In genomic region chr17:2841606-2842005, GRCh38 we compare ENCODE assay signal across 28 cellular contexts. TPM values are rescaled to one million over a fixed set of nuclear protein-coding genes. Genes with fewer than 3 reads are reported as not detected.
DNase-seq lines count a peak whose midpoint lies in the region; ATAC-seq, FAIRE-seq and TF ChIP-seq lines count a peak whose summit lies in the region.
"Had no signal": no experiment of that assay in that cellular context is flagged by ENCODE, and none has a peak within 500 bp of the region (broad histone marks: within the 10 kb centered on the region; RNA-seq: fewer than 3 reads in every experiment).

No MANE protein-coding gene starts in this region.

- no peaks in the 10 kb centered on the region for H3K9me1 ChIP-seq in keratinocyte (ENCODE audit: control insufficient read depth, extremely low read depth, insufficient read depth, low read length)

- H3K27ac Mint-ChIP-seq in CD8-positive, alpha-beta memory T cell, result peak overlapping the region in 1 of 8 donors; percentile 38
- H3K27ac Mint-ChIP-seq: activated CD8-positive, alpha-beta T cell treated with anti-CD3 and anti-CD28 coated beads for 36 hours; activated naive CD8-positive, alpha-beta T cell treated with anti-CD3 and anti-CD28 coated beads for 36 hours; CD4-positive, alpha-beta T cell; nephron progenitor cell had no signal

- H3K4me1 Mint-ChIP-seq in CD8-positive, alpha-beta memory T cell, result peaks cover 7 to 12% (median 8%) of the 10 kb centered on the region in 3 donors

- H3K4me1 ChIP-seq in keratinocyte (ENCODE audit: control insufficient read depth, extremely low read depth, insufficient read depth, low read length), result no peaks in the 10 kb centered on the region
- no peaks in the 10 kb centered on the region for H3K4me1 ChIP-seq in CD8-positive, alpha-beta memory T cell (ENCODE audit: insufficient read depth, low read length)
- H3K4me1 ChIP-seq: ascending aorta, testis had no signal

- H3K4me2 ChIP-seq in keratinocyte (ENCODE audit: control insufficient read depth, extremely low read depth, insufficient read depth, low read depth, low read length), result no peak overlapping the region

- no peaks in the 10 kb centered on the region for H3K9me3 Mint-ChIP-seq in CD8-positive, alpha-beta memory T cell
- H3K9me3 Mint-ChIP-seq: activated CD8-positive, alpha-beta T cell treated with anti-CD3 and anti-CD28 coated beads for 36 hours; activated naive CD8-positive, alpha-beta T cell treated with anti-CD3 and anti-CD28 coated beads for 36 hours; CD4-positive, alpha-beta T cell; nephron progenitor cell had no signal

- POLR2A ChIA-PET in CD8-positive, alpha-beta memory T cell (lab: Charles Lee), result no interaction called here

- no peaks in the 10 kb centered on the region for H4K20me1 ChIP-seq in keratinocyte (ENCODE audit: control insufficient read depth, extremely low read depth, insufficient read depth, low read length)

- H3K27ac ChIP-seq in brain microvascular endothelial cell (no peak overlapping the region), keratinocyte (ENCODE audit: control insufficient read depth, insufficient read depth, low read length) (no peak overlapping the region)
- no peak overlapping the region for H3K27ac ChIP-seq in CD8-positive, alpha-beta memory T cell (ENCODE audit: low read depth, low read length)
- H3K27ac ChIP-seq: ascending aorta, epithelial cell of prostate, foreskin keratinocyte, testis had no signal

- peak overlapping the region; percentile 1 for H2AFZ ChIP-seq in keratinocyte (ENCODE audit: control insufficient read depth, low read length)

- H3K27me3 ChIP-seq in H7 (ENCODE audit: control insufficient read depth, insufficient read depth, low read length), result no peaks in the 10 kb centered on the region
- no peaks in the 10 kb centered on the region for H3K27me3 ChIP-seq in brain microvascular endothelial cell (replicated peaks)
- H3K27me3 ChIP-seq in keratinocyte (ENCODE audit: control insufficient read depth, extremely low read depth, insufficient read depth, low read length), result no peaks in the 10 kb centered on the region
- no peaks in the 10 kb centered on the region for H3K27me3 ChIP-seq in CD8-positive, alpha-beta memory T cell (ENCODE audit: insufficient read depth, low read length, poor library complexity, severe bottlenecking)
- H3K27me3 ChIP-seq: ascending aorta, testis had no signal

- dilution Hi-C loops in keratinocyte (cut with MboI; ENCODE audit: extremely low pct_ligation_motif_present, low sequenced_read_pairs), result no loop called here

- peaks cover 4 to 25% (median 6%) of the 10 kb centered on the region in 3 donors for H3K36me3 Mint-ChIP-seq in CD8-positive, alpha-beta memory T cell
- H3K36me3 Mint-ChIP-seq: activated naive CD8-positive, alpha-beta T cell treated with anti-CD3 and anti-CD28 coated beads for 36 hours had no signal

- in situ Hi-C loops in brain microvascular endothelial cell (cut with HindIII; ENCODE audit: low pct_ligation_motif_present, low sequenced_read_pairs), result no loop called here

- DNase-seq in AG10803 (ENCODE audit: low read depth) (peak; percentile 4), H7 (peak; percentile 15), brain microvascular endothelial cell (peak; percentile 35), keratinocyte (ENCODE audit: low read depth, low spot score) (no peak)
- no peak for DNase-seq in activated CD4-positive, CD25-positive, alpha-beta regulatory T cell treated with anti-CD3 and anti-CD28 coated beads, Interleukin-2, amount 50 U/mL, for 72 hours
- DNase-seq in CD8-positive, alpha-beta memory T cell, result no peak
- DNase-seq: activated CD4-positive, alpha-beta T cell treated with anti-CD3 and anti-CD28 coated beads for 1 hour; activated CD8-positive, alpha-beta T cell treated with anti-CD3 and anti-CD28 coated beads for 36 hours; activated naive CD8-positive, alpha-beta T cell treated with anti-CD3 and anti-CD28 coated beads for 36 hours; CD4-positive, alpha-beta T cell; DMS 273 treated with DMSO at 0.1 percent for 48 hours; foreskin keratinocyte; GDM1; left ventricle myocardium superior; NCI-H1092 treated with DMSO at 0.1 percent for 48 hours; NCI-H187 treated with DMSO at 0.1 percent for 48 hours; nephron progenitor cell; stimulated activated CD4-positive, alpha-beta T cell treated with anti-CD3 and anti-CD28 coated beads, Interleukin-12 subunit alpha, Interleukin-12 subunit beta, amount 100 ng/mL, for 4 hours; stimulated activated CD4-positive, alpha-beta T cell treated with anti-CD3 and anti-CD28 coated beads, Interleukin-4, amount 100 ng/mL, for 4 hours; stimulated activated naive CD4-positive, alpha-beta T cell; T1000; testis had no signal

- no peak for FAIRE-seq in keratinocyte (lab: Jason Lieb, UNC)
- FAIRE-seq: HepG2 had no signal

- H3K9me3 ChIP-seq in keratinocyte (ENCODE audit: control insufficient read depth, low read depth, low read length), result no peaks in the 10 kb centered on the region
- no peaks in the 10 kb centered on the region for H3K9me3 ChIP-seq in CD8-positive, alpha-beta memory T cell (ENCODE audit: low read length)
- H3K9me3 ChIP-seq: ascending aorta, testis had no signal

- TF ChIP-seq CTCF in AG10803 (conservative IDR thresholded peaks at IDR 0.05; ENCODE audit: low read length) (no peak), brain microvascular endothelial cell (IDR thresholded peaks at IDR 0.05; ENCODE audit: low read depth, low read length, missing control alignments) (no peak), keratinocyte (optimal IDR thresholded peaks at IDR 0.05 in 1 of 3, IDR thresholded peaks at IDR 0.05 in 1 of 3, conservative IDR thresholded peaks at IDR 0.05 in 1 of 3; ENCODE audit: extremely low read depth in 1 of 3, insufficient read depth in 2 of 3, low read length in 3 of 3) (no peak)

- H3K4me3 Mint-ChIP-seq in CD8-positive, alpha-beta memory T cell, result no peak overlapping the region
- H3K4me3 Mint-ChIP-seq: activated CD8-positive, alpha-beta T cell treated with anti-CD3 and anti-CD28 coated beads for 36 hours; activated naive CD8-positive, alpha-beta T cell treated with anti-CD3 and anti-CD28 coated beads for 36 hours; CD4-positive, alpha-beta T cell; nephron progenitor cell had no signal

- H3K36me3 ChIP-seq in H7 (replicated peaks; ENCODE audit: control insufficient read depth, insufficient read depth, low read length), result no peaks in the 10 kb centered on the region
- no peaks in the 10 kb centered on the region for H3K36me3 ChIP-seq in brain microvascular endothelial cell (replicated peaks)
- no peaks in the 10 kb centered on the region for H3K36me3 ChIP-seq in keratinocyte (ENCODE audit: control insufficient read depth in 2 of 2, extremely low read depth in 1 of 2, insufficient read depth in 2 of 2, low read length in 2 of 2)
- no peaks in the 10 kb centered on the region for H3K36me3 ChIP-seq in CD8-positive, alpha-beta memory T cell (ENCODE audit: insufficient read depth, low read length)
- H3K36me3 ChIP-seq: ascending aorta had no signal

- H3K27me3 Mint-ChIP-seq in CD8-positive, alpha-beta memory T cell, result peaks cover 0 to 1% of the 10 kb centered on the region in 2 donors
- H3K27me3 Mint-ChIP-seq: CD4-positive, alpha-beta T cell had no signal

- ATAC-seq in HG03469 (IDR thresholded peaks at IDR 0.05; ENCODE audit: unreplicated experiment) (no peak), GM21528 (IDR thresholded peaks at IDR 0.05; ENCODE audit: low FRiP score, unreplicated experiment) (no peak)
- ATAC-seq: activated CD8-positive, alpha-beta T cell treated with anti-CD3 and anti-CD28 coated beads for 36 hours; foreskin keratinocyte; HepG2; left ventricle myocardium superior; right cardiac atrium had no signal

- no peak overlapping the region for H3K9ac ChIP-seq in keratinocyte (ENCODE audit: control insufficient read depth, extremely low read depth, insufficient read depth, low read length)

- H3K4me3 ChIP-seq in AG10803 (ENCODE audit: low read length), result no peak overlapping the region
- no peak overlapping the region for H3K4me3 ChIP-seq in H7 (ENCODE audit: insufficient read depth, low read depth, low read length)
- H3K4me3 ChIP-seq in brain microvascular endothelial cell (ENCODE audit: low read depth, low read length), result no peak overlapping the region
- no peak overlapping the region for H3K4me3 ChIP-seq in keratinocyte (ENCODE audit: control insufficient read depth in 2 of 3, extremely low read depth in 1 of 3, insufficient read depth in 2 of 3, low read depth in 1 of 3, low read length in 3 of 3)
- H3K4me3 ChIP-seq in CD8-positive, alpha-beta memory T cell (ENCODE audit: low read length), result no peak overlapping the region
- H3K4me3 ChIP-seq: ascending aorta, testis had no signal

- CTCF ChIA-PET in CD8-positive, alpha-beta memory T cell (lab: Charles Lee), result interaction anchor here (0.7 kb wide), 1 partner anchor 358 kb away, joined by 3 read pairs; no protein-coding TSS in a partner anchor

- H3K79me2 ChIP-seq in keratinocyte (ENCODE audit: control insufficient read depth, insufficient read depth, low read length), result no peaks in the 10 kb centered on the region

RNA-seq across cellular contexts. Expression of gene RAP1GAP2, which starts 45.4 kb away (rescaled TPM):
- total RNA-seq in H7 (2014; rRNA removed; shearing (Covaris generic)), result 35.5 and 45.7 TPM in 2 replicates
- 11.0 to 15.9 TPM (median 13.6 TPM) in 3 replicates for polyA plus RNA-seq in keratinocyte
- polyA plus RNA-seq in keratinocyte (2011; ENCODE audit: low read depth), result 5.2 TPM
- 11.0 and 12.0 TPM in 2 replicates for polyA plus RNA-seq in keratinocyte (2011; cell fraction: cytosol; rRNA removed)
- polyA plus RNA-seq in keratinocyte (2011; cell fraction: nucleus; rRNA removed), result 36.6 and 40.7 TPM in 2 replicates
- 13.0 and 15.2 TPM in 2 replicates for polyA plus RNA-seq in keratinocyte (2012; ENCODE audit: low replicate concordance)
- polyA minus RNA-seq in keratinocyte, result 14.5 to 38.0 TPM (median 18.8 TPM) in 3 replicates
- 15.3 TPM for polyA minus RNA-seq in keratinocyte (2011; cell fraction: cytosol; rRNA and poly(A)+ RNA removed)
- 12.0 and 20.0 TPM in 2 replicates for polyA minus RNA-seq in keratinocyte (2011; cell fraction: nucleus; rRNA and poly(A)+ RNA removed)
- total RNA-seq in CD8-positive, alpha-beta memory T cell, result 1 to 10 TPM; 1.2 to 1.4 TPM
- 6.3 TPM for polyA plus RNA-seq in CD8-positive, alpha-beta memory T cell
- total RNA-seq: activated naive CD8-positive, alpha-beta T cell treated with anti-CD3 and anti-CD28 coated beads for 36 hours had no signal

Comparison
In these comparisons a context has a peak if more than half of its experiments do, and no peak if none do; other contexts are left out.
1. DNase-seq: peak in AG10803 (single experiment), H7 (single experiment) and brain microvascular endothelial cell (single experiment); none in keratinocyte (single experiment), activated CD4-positive, CD25-positive, alpha-beta regulatory T cell treated with anti-CD3 and anti-CD28 coated beads, Interleukin-2, amount 50 U/mL, for 72 hours (single experiment) and CD8-positive, alpha-beta memory T cell (0 of 5).
2. RNA of gene RAP1GAP2, which starts 45.4 kb away (total RNA-seq): 35.5 to 45.7 TPM in H7; 1.2 to 1.4 TPM in CD8-positive, alpha-beta memory T cell; every median in the first group is over 10 times any median in the second.